ENCODE assay signal across 8 cellular contexts in the genomic region with DNA sequence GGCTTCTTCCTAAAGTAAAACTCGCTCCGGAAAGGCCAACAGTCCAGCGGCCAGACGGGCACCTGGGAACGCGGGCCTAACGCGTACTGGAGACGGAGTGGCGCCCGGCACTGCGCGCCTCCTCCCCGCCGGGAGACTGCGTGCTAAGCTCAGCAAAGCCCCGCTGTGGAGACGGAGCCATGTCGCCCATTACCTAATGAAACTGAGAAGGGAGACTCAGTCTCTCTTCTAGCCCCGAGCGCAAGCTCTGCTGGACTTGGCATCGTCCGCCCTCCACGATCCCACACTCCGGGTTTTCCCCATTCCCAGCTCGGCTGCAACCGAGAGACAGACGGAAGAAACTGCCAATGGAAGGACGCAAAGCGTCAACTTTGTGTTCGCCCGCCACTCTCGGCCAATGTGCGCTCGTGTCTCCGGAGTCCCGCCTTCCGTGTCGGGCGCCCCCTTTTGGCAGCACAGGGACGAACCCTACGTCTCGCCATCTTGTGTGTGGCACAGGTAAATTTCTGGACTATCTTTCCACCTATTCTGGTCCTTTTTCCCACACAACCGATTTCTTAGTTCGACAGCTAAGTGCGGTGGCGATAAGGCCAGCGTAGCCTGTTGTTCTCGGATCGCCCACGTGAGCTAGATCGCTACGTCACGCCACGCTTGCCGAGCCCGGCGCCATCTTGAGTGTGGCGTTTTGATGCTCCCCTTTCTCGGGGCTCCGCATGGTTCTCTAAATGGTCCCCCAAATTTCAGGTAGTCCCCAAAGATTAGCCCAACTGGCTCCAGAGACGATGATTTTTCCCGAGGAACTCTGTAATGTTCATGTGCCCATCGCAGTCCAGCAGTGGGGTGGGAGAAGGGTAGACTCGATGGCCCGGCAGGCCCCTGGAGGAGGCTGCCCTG. TPM values are rescaled to one million over a fixed set of nuclear protein-coding genes. Genes with fewer than 3 reads are reported as not detected.
DNase-seq lines count a peak whose midpoint lies in the region; ATAC-seq, FAIRE-seq and TF ChIP-seq lines count a peak whose summit lies in the region.

No MANE protein-coding gene starts in this region.

- peak overlapping the region; percentile 99 to 100 for H3K27ac ChIP-seq in kidney (ENCODE audit: low read depth in 2 of 2, low read length in 2 of 2)

- peak overlapping the region; percentile 97 to 99 for H3K9ac ChIP-seq in kidney (ENCODE audit: low read length in 2 of 2)

- DNase-seq in AG20443 (ENCODE audit: low spot score) = peak; percentile 93
- peak; percentile 99 for DNase-seq in NCI-H345 (lab: John Stamatoyannopoulos, UW)
- DNase-seq in cerebellar nuclear complex (lab: John Stamatoyannopoulos, UW) = peak; percentile 92 to 96
- DNase-seq in kidney = peak; percentile 99
- DNase-seq in stimulated activated CD4-positive, alpha-beta T cell treated with anti-CD3 and anti-CD28 coated beads, Interleukin-15, amount 100 ng/mL, for 24 hours = peak; percentile 98

- H3K4me1 ChIP-seq in kidney (ENCODE audit: control insufficient read depth in 1 of 2, insufficient read depth in 1 of 2, low read depth in 1 of 2, low read length in 2 of 2) = peaks cover 14 to 17% of the 10 kb centered on the region in 2 donors

- peak overlapping the region; percentile 92 to 98 for H3K4me3 ChIP-seq in kidney (ENCODE audit: low read length in 2 of 2)

- intact Hi-C loops in kidney (cut with DNase I) = no loop called here

- peak; percentile 87 for FAIRE-seq in kidney (lab: Jason Lieb, UNC)

- no peaks in the 10 kb centered on the region for H3K9me3 ChIP-seq in kidney (ENCODE audit: control insufficient read depth in 1 of 2, low read length in 2 of 2)

- peak; percentile 35 for ATAC-seq in GM19023 (IDR thresholded peaks at IDR 0.05; ENCODE audit: unreplicated experiment)
- peak; percentile 41 for ATAC-seq in HG03280 (IDR thresholded peaks at IDR 0.05; ENCODE audit: unreplicated experiment)
- ATAC-seq in activated CD4-positive, CD25-positive, alpha-beta regulatory T cell treated with anti-CD3 and anti-CD28 coated beads, Interleukin-2, amount 50 U/mL, for 24 hours = peak; percentile 44 to 47

- peak; percentile 89 for TF ChIP-seq CTCF in kidney (IDR thresholded peaks at IDR 0.05; ENCODE audit: borderline replicate concordance, extremely low read depth, insufficient read depth)

- H3K36me3 ChIP-seq in kidney (ENCODE audit: control insufficient read depth in 1 of 2, insufficient read depth in 2 of 2, low read length in 2 of 2) = peaks cover 2 to 3% of the 10 kb centered on the region in 2 donors

RNA-seq across cellular contexts. Expression of gene PTMA, which starts 1.3 kb away (rescaled TPM):
- 1,173 TPM for total RNA-seq in kidney
- polyA plus RNA-seq in kidney (ENCODE audit: insufficient read depth, low read depth, low replicate concordance) = 825 TPM

Comparison
In these comparisons a context has a peak if more than half of its experiments do, and no peak if none do; other contexts are left out.
1. Peak in every context shown above with its lines: DNase-seq, ATAC-seq, H3K4me3 ChIP-seq and H3K27ac ChIP-seq.